2 cellular contexts compared by ENCODE assay signal in the genomic region with DNA sequence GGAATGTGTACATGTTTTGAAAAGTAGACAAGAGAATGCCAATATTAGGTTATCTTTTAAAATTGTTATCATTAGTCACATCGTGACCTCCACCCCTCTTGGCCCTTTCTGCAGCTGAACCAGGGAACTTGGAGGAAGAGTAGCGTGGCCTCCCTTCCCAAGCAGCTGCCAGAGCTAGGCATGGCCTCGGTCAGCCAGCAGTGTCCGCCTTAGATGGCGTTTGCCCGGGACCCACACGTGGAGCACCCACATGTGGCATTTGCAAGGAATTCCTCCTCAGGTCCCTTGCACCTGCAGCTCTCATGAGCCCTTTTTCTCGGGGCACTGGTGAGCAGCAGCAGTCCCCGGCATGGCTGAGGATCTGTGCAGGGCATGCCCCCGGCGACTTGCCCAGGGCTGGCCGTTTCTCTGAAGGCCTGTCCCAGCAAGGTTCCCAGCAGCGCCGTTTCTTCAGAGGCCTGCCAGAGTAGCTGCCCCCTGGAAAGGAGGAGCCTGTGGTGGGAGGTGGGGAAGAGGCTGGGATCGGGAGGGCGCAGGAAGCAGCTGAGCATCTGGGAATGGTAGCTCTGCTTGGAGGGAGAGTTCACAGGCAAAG.
TF ChIP-seq lines count a peak whose summit lies in the region.

No MANE protein-coding gene starts in this region.

TF ChIP-seq in HCT116, 20 proteins besides CTCF, POLR2A, EP300 and RAD21:
- TF ChIP-seq CBX3 (IDR thresholded peaks at IDR 0.05; ENCODE audit: low read depth) (no peak), POLR2AphosphoS5 (IDR thresholded peaks at IDR 0.05; ENCODE audit: low read depth, low read length) (no peak), SIN3A (IDR thresholded peaks at IDR 0.05; ENCODE audit: low read depth) (no peak), EGR1 (IDR thresholded peaks at IDR 0.05; ENCODE audit: low read depth) (no peak), EZH2phosphoT487 (IDR thresholded peaks at IDR 0.05; ENCODE audit: borderline replicate concordance) (no peak), EZH2 (IDR thresholded peaks at IDR 0.05) (no peak)
- TF ChIP-seq, protein P1, sequence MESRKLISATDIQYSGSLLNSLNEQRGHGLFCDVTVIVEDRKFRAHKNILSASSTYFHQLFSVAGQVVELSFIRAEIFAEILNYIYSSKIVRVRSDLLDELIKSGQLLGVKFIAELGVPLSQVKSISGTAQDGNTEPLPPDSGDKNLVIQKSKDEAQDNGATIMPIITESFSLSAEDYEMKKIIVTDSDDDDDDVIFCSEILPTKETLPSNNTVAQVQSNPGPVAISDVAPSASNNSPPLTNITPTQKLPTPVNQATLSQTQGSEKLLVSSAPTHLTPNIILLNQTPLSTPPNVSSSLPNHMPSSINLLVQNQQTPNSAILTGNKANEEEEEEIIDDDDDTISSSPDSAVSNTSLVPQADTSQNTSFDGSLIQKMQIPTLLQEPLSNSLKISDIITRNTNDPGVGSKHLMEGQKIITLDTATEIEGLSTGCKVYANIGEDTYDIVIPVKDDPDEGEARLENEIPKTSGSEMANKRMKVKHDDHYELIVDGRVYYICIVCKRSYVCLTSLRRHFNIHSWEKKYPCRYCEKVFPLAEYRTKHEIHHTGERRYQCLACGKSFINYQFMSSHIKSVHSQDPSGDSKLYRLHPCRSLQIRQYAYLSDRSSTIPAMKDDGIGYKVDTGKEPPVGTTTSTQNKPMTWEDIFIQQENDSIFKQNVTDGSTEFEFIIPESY (IDR thresholded peaks at IDR 0.05; ENCODE audit: extremely low read depth, insufficient replicate concordance, low read length), result no peak

TF ChIP-seq in H1, 55 proteins besides CTCF, POLR2A, EP300 and RAD21:
- no peak for TF ChIP-seq POLR2AphosphoS5 (IDR thresholded peaks at IDR 0.05; ENCODE audit: low read depth, low read length)
- no peak for TF ChIP-seq POU5F1 (IDR thresholded peaks at IDR 0.05; ENCODE audit: low read depth, low read length)
- TF ChIP-seq BACH1 (IDR thresholded peaks at IDR 0.05; ENCODE audit: low read length), result no peak
- TF ChIP-seq SRF (IDR thresholded peaks at IDR 0.05; ENCODE audit: low read depth, low read length), result no peak
- TF ChIP-seq HDAC6 (IDR thresholded peaks at IDR 0.05; ENCODE audit: low read depth, low read length), result no peak
- TF ChIP-seq PHF8 (conservative IDR thresholded peaks at IDR 0.05; ENCODE audit: low read depth, low read length), result no peak
- no peak for TF ChIP-seq KDM4A (IDR thresholded peaks at IDR 0.05; ENCODE audit: low read depth, low read length, severe bottlenecking)
- TF ChIP-seq BRCA1 (IDR thresholded peaks at IDR 0.05; ENCODE audit: low read depth, low read length), result no peak
- no peak for TF ChIP-seq RBBP5 (IDR thresholded peaks at IDR 0.05; ENCODE audit: borderline replicate concordance, low read depth, low read length)
- no peak for TF ChIP-seq NANOG (IDR thresholded peaks at IDR 0.05; ENCODE audit: insufficient read depth, low read depth, low read length, poor library complexity, severe bottlenecking)
- no peak for TF ChIP-seq CREB1 (IDR thresholded peaks at IDR 0.05)
- no peak for TF ChIP-seq CHD1 (IDR thresholded peaks at IDR 0.05; ENCODE audit: low read depth, low read length)
